2 cellular contexts compared by ENCODE assay signal in the genomic region with DNA sequence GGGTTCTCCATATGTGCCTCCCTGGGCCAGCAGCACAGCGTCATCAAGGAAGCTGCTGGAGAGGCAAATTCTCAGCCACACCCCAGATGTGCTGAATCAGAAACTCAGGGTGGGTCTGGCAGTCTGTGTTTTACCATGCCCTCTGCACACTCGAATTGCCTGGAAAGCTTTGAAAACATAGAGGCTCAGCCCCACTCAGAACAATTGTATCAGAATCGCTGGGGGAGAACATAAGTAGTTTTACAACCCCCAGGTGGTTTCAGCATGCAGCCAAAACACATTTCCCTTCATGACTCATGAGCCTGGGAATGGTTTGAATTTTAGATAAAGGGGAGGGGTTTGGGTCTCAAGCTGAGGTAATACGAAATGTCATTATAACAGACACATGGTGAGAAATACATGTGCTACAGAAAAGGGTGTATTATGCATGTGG.
TF ChIP-seq lines count a peak whose summit lies in the region.

No MANE protein-coding gene starts in this region.

TF ChIP-seq in IMR-90, 13 proteins besides CTCF, POLR2A, EP300 and RAD21:
- no peak for TF ChIP-seq MAZ (IDR thresholded peaks at IDR 0.05; ENCODE audit: borderline replicate concordance, low read depth, low read length)
- TF ChIP-seq CEBPB (IDR thresholded peaks at IDR 0.05; ENCODE audit: low read depth, low read length) = no peak
- TF ChIP-seq MAFK (IDR thresholded peaks at IDR 0.05; ENCODE audit: low read depth, low read length) = peak; percentile 59
- peak; percentile 48; the same call in 1 of the 2 replicates for TF ChIP-seq FOS (IDR thresholded peaks at IDR 0.05; ENCODE audit: low read depth, low read length)
- no peak for TF ChIP-seq ELK1 (IDR thresholded peaks at IDR 0.05; ENCODE audit: borderline replicate concordance, low read depth, low read length)
- TF ChIP-seq, protein P1, sequence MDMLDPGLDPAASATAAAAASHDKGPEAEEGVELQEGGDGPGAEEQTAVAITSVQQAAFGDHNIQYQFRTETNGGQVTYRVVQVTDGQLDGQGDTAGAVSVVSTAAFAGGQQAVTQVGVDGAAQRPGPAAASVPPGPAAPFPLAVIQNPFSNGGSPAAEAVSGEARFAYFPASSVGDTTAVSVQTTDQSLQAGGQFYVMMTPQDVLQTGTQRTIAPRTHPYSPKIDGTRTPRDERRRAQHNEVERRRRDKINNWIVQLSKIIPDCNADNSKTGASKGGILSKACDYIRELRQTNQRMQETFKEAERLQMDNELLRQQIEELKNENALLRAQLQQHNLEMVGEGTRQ (IDR thresholded peaks at IDR 0.05; ENCODE audit: low read depth, low read length) = no peak
- TF ChIP-seq RCOR1 (IDR thresholded peaks at IDR 0.05; ENCODE audit: insufficient replicate concordance, low read length) = no peak
- no peak for TF ChIP-seq CHD1 (IDR thresholded peaks at IDR 0.05; ENCODE audit: low read depth, low read length)
- no peak for TF ChIP-seq SMC3 (IDR thresholded peaks at IDR 0.05; ENCODE audit: low read depth, low read length)
- TF ChIP-seq NFE2L2 (IDR thresholded peaks at IDR 0.05; ENCODE audit: low read depth, low read length) = no peak
- peak; percentile 97 for TF ChIP-seq MXI1 (IDR thresholded peaks at IDR 0.05; ENCODE audit: borderline replicate concordance, low read depth, low read length)
- 0 out of 2 replicates have a peak, but pooled peaks have one; percentile 17 for TF ChIP-seq BHLHE40 (IDR thresholded peaks at IDR 0.05; ENCODE audit: low read depth, low read length)
- no peak for TF ChIP-seq RFX5 (IDR thresholded peaks at IDR 0.05; ENCODE audit: low read depth, low read length)
TF ChIP-seq in IMR-90: peak in this region for 4.

TF ChIP-seq in K562, 482 proteins besides CTCF, POLR2A, EP300 and RAD21:
- TF ChIP-seq, protein P2, sequence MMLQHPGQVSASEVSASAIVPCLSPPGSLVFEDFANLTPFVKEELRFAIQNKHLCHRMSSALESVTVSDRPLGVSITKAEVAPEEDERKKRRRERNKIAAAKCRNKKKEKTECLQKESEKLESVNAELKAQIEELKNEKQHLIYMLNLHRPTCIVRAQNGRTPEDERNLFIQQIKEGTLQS (IDR thresholded peaks at IDR 0.05) = peak; percentile 21; the same call in 1 of the 2 replicates
- TF ChIP-seq, protein P2 (CRISPR knock-in tag; conservative IDR thresholded peaks at IDR 0.05) = no peak
- no peak for TF ChIP-seq ZEB2 (IDR thresholded peaks at IDR 0.05)
